In genomic region chr9:69476797-69477196, GRCh38 we compare ENCODE assay signal across 1 cellular context.
TF ChIP-seq lines count a peak whose summit lies in the region.

No MANE protein-coding gene starts in this region.

TF ChIP-seq in GM23338, 12 proteins besides CTCF, POLR2A, EP300 and RAD21 (continued from another document):
- TF ChIP-seq ZNF462 (CRISPR knock-in tag; IDR thresholded peaks at IDR 0.05) (no peak), ZNF331 (CRISPR knock-in tag; IDR thresholded peaks at IDR 0.05; ENCODE audit: low read depth) (no peak), STAT1 (IDR thresholded peaks at IDR 0.05; ENCODE audit: unreplicated experiment) (no peak), REST (IDR thresholded peaks at IDR 0.05; ENCODE audit: unreplicated experiment) (no peak), CREB1 (CRISPR knock-in tag; IDR thresholded peaks at IDR 0.05; ENCODE audit: low read depth) (no peak), NANOG (IDR thresholded peaks at IDR 0.05; ENCODE audit: borderline replicate concordance) (no peak), JUNB (IDR thresholded peaks at IDR 0.05; ENCODE audit: unreplicated experiment) (no peak)
